In genomic region chr1:150072959-150073358, GRCh38 we compare ENCODE assay signal across 9 cellular contexts. TPM values are rescaled to one million over a fixed set of nuclear protein-coding genes. Genes with fewer than 3 reads are reported as not detected.
DNase-seq lines count a peak whose midpoint lies in the region; ATAC-seq and TF ChIP-seq lines count a peak whose summit lies in the region.
"Had no signal": no experiment of that assay in that cellular context is flagged by ENCODE, and none has a peak within 500 bp of the region (broad histone marks: within the 10 kb centered on the region; RNA-seq: fewer than 3 reads in every experiment).

No MANE protein-coding gene starts in this region.

- H3K36me3 Mint-ChIP-seq in activated CD4-positive, alpha-beta T cell treated with anti-CD3 and anti-CD28 coated beads, Interleukin-2, amount 10 ng/mL, durations not matched to agents 24 days and 14 days (ENCODE audit: low read depth) = peaks cover 40% of the 10 kb centered on the region

- peak overlapping the region in 1 of 59 donors; percentile 1 for H3K27ac ChIP-seq in dorsolateral prefrontal cortex
- no peak overlapping the region for H3K27ac ChIP-seq in sigmoid colon

- no peak for DNase-seq in activated CD4-positive, alpha-beta T cell treated with anti-CD3 and anti-CD28 coated beads, Interleukin-2, amount 10 ng/mL, durations not matched to agents 24 days and 14 days
- DNase-seq in activated CD4-positive, alpha-beta T cell treated with anti-CD3 and anti-CD28 coated beads for 4 hours = no peak
- peak; percentile 37 for DNase-seq in NCI-H460 (ENCODE audit: extremely low read depth, low read depth)
- DNase-seq in dorsolateral prefrontal cortex = no peak
- DNase-seq in sigmoid colon = no peak
- DNase-seq in NCI-H524 treated with DMSO at 0.1 percent for 48 hours (lab: John Stamatoyannopoulos, UW) = no peak
- no peak for DNase-seq in cerebellar nuclear complex (lab: John Stamatoyannopoulos, UW)
- DNase-seq: activated T-cell treated with anti-CD3 and anti-CD28 coated beads, Interleukin-2, amount 50 U/mL, for 4 hours had no signal

- no peak for ATAC-seq in HG03139 (IDR thresholded peaks at IDR 0.05; ENCODE audit: unreplicated experiment)

- TF ChIP-seq POLR2A in sigmoid colon (IDR thresholded peaks at IDR 0.05) = no peak

- no peak overlapping the region for H3K4me3 Mint-ChIP-seq in activated CD4-positive, alpha-beta T cell treated with anti-CD3 and anti-CD28 coated beads, Interleukin-2, amount 10 ng/mL, durations not matched to agents 24 days and 14 days
- H3K4me3 Mint-ChIP-seq: activated T-cell treated with anti-CD3 and anti-CD28 coated beads, Interleukin-2, amount 50 U/mL, for 4 hours had no signal

- H3K4me3 ChIP-seq in dorsolateral prefrontal cortex (no peak overlapping the region), sigmoid colon (no peak overlapping the region)

- H3K4me1 Mint-ChIP-seq in activated CD4-positive, alpha-beta T cell treated with anti-CD3 and anti-CD28 coated beads, Interleukin-2, amount 10 ng/mL, durations not matched to agents 24 days and 14 days = peaks cover 27% of the 10 kb centered on the region

- H3K4me1 ChIP-seq in sigmoid colon = peaks cover 0 to 18% (median 10%) of the 10 kb centered on the region in 4 donors

- intact Hi-C loops in activated CD4-positive, alpha-beta T cell treated with anti-CD3 and anti-CD28 coated beads, Interleukin-2, amount 10 ng/mL, durations not matched to agents 24 days and 14 days (cut with micrococcal nuclease) = loop anchor here (1.0 kb wide), 1 partner anchor 93 kb away; no protein-coding TSS in a partner anchor
- intact Hi-C loops in dorsolateral prefrontal cortex (cut with DNase I) = loop anchor here in 1 of 2 donors (5.0 kb wide), 1 partner anchor 114 kb away; no protein-coding TSS in a partner anchor
- intact Hi-C loops in sigmoid colon (cut with DNase I) = loop anchor here (1.0 kb wide), 1 partner anchor 96 kb away; no protein-coding TSS in a partner anchor

- peak in 55 of 56 donors; percentile 27 to 77 (median 55) for TF ChIP-seq CTCF in dorsolateral prefrontal cortex (IDR thresholded peaks at IDR 0.05 in 54 of 56, conservative IDR thresholded peaks at IDR 0.05 in 2 of 56; ENCODE audit: low read depth in 1 of 56, partially characterized antibody in 56 of 56)
- peak in 3 of 4 experiments; percentile 27 to 44 (median 34) for TF ChIP-seq CTCF in sigmoid colon (IDR thresholded peaks at IDR 0.05)

- peak overlapping the region; percentile 19 for H3K27ac Mint-ChIP-seq in activated CD4-positive, alpha-beta T cell treated with anti-CD3 and anti-CD28 coated beads, Interleukin-2, amount 10 ng/mL, durations not matched to agents 24 days and 14 days

- peaks cover 12 to 65% (median 18%) of the 10 kb centered on the region in 4 donors for H3K36me3 ChIP-seq in sigmoid colon

- no peaks in the 10 kb centered on the region for H3K27me3 ChIP-seq in dorsolateral prefrontal cortex
- H3K27me3 ChIP-seq in sigmoid colon = no peaks in the 10 kb centered on the region

- no peaks in the 10 kb centered on the region for H3K9me3 Mint-ChIP-seq in activated CD4-positive, alpha-beta T cell treated with anti-CD3 and anti-CD28 coated beads, Interleukin-2, amount 10 ng/mL, durations not matched to agents 24 days and 14 days
- H3K9me3 Mint-ChIP-seq: activated T-cell treated with anti-CD3 and anti-CD28 coated beads, Interleukin-2, amount 50 U/mL, for 4 hours had no signal

- 68 to 70% methylated on average over 3 of the region's 3 CpGs for WGBS in sigmoid colon, 2 donors

- no peaks in the 10 kb centered on the region for H3K9me3 ChIP-seq in sigmoid colon

- TF ChIP-seq EP300 in sigmoid colon (IDR thresholded peaks at IDR 0.05) = no peak

- no peaks in the 10 kb centered on the region for H3K27me3 Mint-ChIP-seq in activated CD4-positive, alpha-beta T cell treated with anti-CD3 and anti-CD28 coated beads, Interleukin-2, amount 10 ng/mL, durations not matched to agents 24 days and 14 days

RNA-seq across cellular contexts. Expression of gene VPS45, which starts 5.4 kb away (rescaled TPM):
- total RNA-seq in activated CD4-positive, alpha-beta T cell treated with anti-CD3 and anti-CD28 coated beads, Interleukin-2, amount 10 ng/mL, durations not matched to agents 24 days and 14 days = 20.8 and 21.0 TPM in 2 replicates
- 43.4 and 46.9 TPM in 2 replicates for total RNA-seq in NCI-H460 (2014; rRNA removed; shearing (Covaris generic))
- polyA plus RNA-seq in NCI-H460 (2014; cell fraction: nucleus; rRNA removed) = 56.0 and 69.5 TPM in 2 replicates
- total RNA-seq in dorsolateral prefrontal cortex (10 to 100 TPM; 50.9 to 95.6 (median 71.3) TPM), sigmoid colon (10 to 100 TPM; 44.6 to 68.1 (median 56.0) TPM)
- 10 to 100 TPM; 16.2 to 20.1 (median 19.0) TPM for polyA plus RNA-seq in sigmoid colon
